ENCODE assay signal across 23 cellular contexts in the genomic region with DNA sequence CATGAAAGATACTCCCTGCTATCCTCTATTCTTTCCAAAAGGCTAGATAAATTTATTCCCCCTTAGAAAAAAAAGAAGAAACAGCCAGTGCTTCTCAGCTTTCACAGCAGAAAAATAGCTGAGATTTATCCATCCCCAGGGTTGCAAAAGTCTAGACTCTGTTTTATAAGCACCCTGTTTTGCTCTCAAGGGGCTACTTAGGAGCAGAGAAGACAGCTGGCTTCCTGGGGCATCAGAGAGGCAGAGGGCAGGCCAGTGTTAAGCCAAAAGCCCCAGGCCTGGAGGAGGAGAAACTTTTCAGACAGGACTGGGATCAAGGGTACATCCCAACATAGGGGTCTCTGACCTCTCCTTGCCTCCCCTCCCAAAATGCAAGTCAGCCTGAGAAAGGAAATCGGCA. TPM values are rescaled to one million over a fixed set of nuclear protein-coding genes. Genes with fewer than 3 reads are reported as not detected.
DNase-seq lines count a peak whose midpoint lies in the region; ATAC-seq and TF ChIP-seq lines count a peak whose summit lies in the region.
"Had no signal": no experiment of that assay in that cellular context is flagged by ENCODE, and none has a peak within 500 bp of the region (broad histone marks: within the 10 kb centered on the region; RNA-seq: fewer than 3 reads in every experiment).

No MANE protein-coding gene starts in this region.

- H3K79me2 ChIP-seq in PC-3 (ENCODE audit: low read length): peaks cover 94% of the 10 kb centered on the region

- peaks cover 73% of the 10 kb centered on the region for H3K4me1 ChIP-seq in PC-3 (ENCODE audit: insufficient read depth, low read length)
- H3K4me1 ChIP-seq in esophagus squamous epithelium: peaks cover 36 to 100% (median 74%) of the 10 kb centered on the region in 3 donors
- peaks cover 63% of the 10 kb centered on the region for H3K4me1 ChIP-seq in skeletal muscle satellite cell (ENCODE audit: control insufficient read depth, insufficient read depth, low read length)

- CTCF ChIA-PET in PC-3 (lab: Charles Lee): no interaction called here

- ATAC-seq in PC-3: no peak
- no peak for ATAC-seq in GM21576 (IDR thresholded peaks at IDR 0.05; ENCODE audit: unreplicated experiment)
- no peak for ATAC-seq in GM18873 (IDR thresholded peaks at IDR 0.05; ENCODE audit: low FRiP score, unreplicated experiment)
- ATAC-seq: activated CD8-positive, alpha-beta T cell treated with anti-CD3 and anti-CD28 coated beads, Interleukin-2, amount 10 ng/mL, durations not matched to agents 7 days and 5 days; HCT116; natural killer cell; Right ventricle myocardium inferior; T-helper 17 cell; WTC11 had no signal

- BruUV-seq in PC-3 (replicated peaks; lab: Mats Ljungman, UMichigan): no TSS peak

- intact Hi-C loops in PC-3 (cut with micrococcal nuclease): no loop called here
- intact Hi-C loops in esophagus squamous epithelium (cut with DNase I): no loop called here

- no peaks in the 10 kb centered on the region for H3K9me3 ChIP-seq in PC-3 (ENCODE audit: low read length)
- no peaks in the 10 kb centered on the region for H3K9me3 ChIP-seq in esophagus squamous epithelium
- no peaks in the 10 kb centered on the region for H3K9me3 ChIP-seq in skeletal muscle satellite cell (replicated peaks; ENCODE audit: low read length)
- H3K9me3 ChIP-seq: transverse colon had no signal

- TF ChIP-seq CTCF in PC-3 (conservative IDR thresholded peaks at IDR 0.05; ENCODE audit: low read depth, low read length): no peak
- no peak for TF ChIP-seq CTCF in esophagus squamous epithelium (IDR thresholded peaks at IDR 0.05)

- peaks cover 24% of the 10 kb centered on the region for H3F3A ChIP-seq in PC-3 (ENCODE audit: low read length, unreplicated experiment)

- H3K4me3 ChIP-seq in PC-3 (ENCODE audit: low read length): peak overlapping the region; percentile 82
- H3K4me3 ChIP-seq in esophagus squamous epithelium: peak overlapping the region in 3 of 4 donors; percentile 24 to 39 (median 30)
- no peak overlapping the region for H3K4me3 ChIP-seq in skeletal muscle satellite cell (ENCODE audit: low read length)
- H3K4me3 ChIP-seq: lung, transverse colon had no signal

- H3K9ac ChIP-seq in PC-3 (ENCODE audit: low read length) (peak overlapping the region; percentile 58), skeletal muscle satellite cell (ENCODE audit: low read depth, low read length) (no peak overlapping the region)

- TF ChIP-seq POLR2A in esophagus squamous epithelium (IDR thresholded peaks at IDR 0.05): no peak

- H3K36me3 ChIP-seq in PC-3 (ENCODE audit: low read depth, low read length) (peaks cover 72% of the 10 kb centered on the region), esophagus squamous epithelium (no peaks in the 10 kb centered on the region), skeletal muscle satellite cell (ENCODE audit: insufficient read depth, low read length) (no peaks in the 10 kb centered on the region)
- H3K36me3 ChIP-seq: transverse colon had no signal

- H3K27ac ChIP-seq in PC-3 (ENCODE audit: low read length): peak overlapping the region; percentile 95
- peak overlapping the region in 2 of 4 donors; percentile 88 to 90 for H3K27ac ChIP-seq in esophagus squamous epithelium

- DNase-seq in NCI-H2171 treated with DMSO at 0.1 percent for 48 hours (lab: John Stamatoyannopoulos, UW) (peak; percentile 55), NCI-H2171 (lab: John Stamatoyannopoulos, UW) (no peak), PC-3 (no peak), esophagus squamous epithelium (lab: John Stamatoyannopoulos, UW) (no peak), glomerular visceral epithelial cell (ENCODE audit: extremely low spot score) (no peak)
- DNase-seq: activated CD8-positive, alpha-beta T cell treated with anti-CD3 and anti-CD28 coated beads, Interleukin-2, amount 10 ng/mL, durations not matched to agents 7 days and 5 days; CD4-positive, alpha-beta T cell; natural killer cell; NCI-H1417 treated with DMSO at 0.1 percent for 48 hours; NCI-H2227 treated with DMSO at 0.1 percent for 48 hours; NK-92 treated with Interleukin-12 subunit alpha and Interleukin-12 subunit beta, amount 100 ng/mL, for 24 hours; stimulated activated naive CD4-positive, alpha-beta T cell; T-helper 17 cell; transverse colon had no signal

- peaks cover 73% of the 10 kb centered on the region for H4K20me1 ChIP-seq in PC-3 (ENCODE audit: low read length)

- 50 to 92% methylated on average over 1 of the region's 1 CpG for WGBS in esophagus squamous epithelium, 2 donors

- H3K4me2 ChIP-seq in PC-3 (ENCODE audit: low read length) (peak overlapping the region; percentile 97), skeletal muscle satellite cell (ENCODE audit: low read length) (peak overlapping the region; percentile 5)

- no peaks in the 10 kb centered on the region for H3K9me2 ChIP-seq in PC-3 (replicated peaks; ENCODE audit: low read length)

- POLR2A ChIA-PET in PC-3 (lab: Charles Lee; ENCODE audit: unreplicated experiment): no interaction called here

- no peak overlapping the region for H2AFZ ChIP-seq in PC-3 (ENCODE audit: low read length)

- H3K27me3 ChIP-seq in PC-3 (ENCODE audit: low read length) (no peaks in the 10 kb centered on the region), esophagus squamous epithelium (no peaks in the 10 kb centered on the region), skeletal muscle satellite cell (ENCODE audit: control insufficient read depth, insufficient read depth, low read length) (no peaks in the 10 kb centered on the region)
- H3K27me3 ChIP-seq: transverse colon had no signal

RNA-seq across cellular contexts. Expression of a gene that starts 3.9 kb away (rescaled TPM):
- 473 and 650 TPM in 2 replicates for total RNA-seq in PC-3 (2014; rRNA removed)
- total RNA-seq in esophagus squamous epithelium: 100 to 1,000 TPM in 3 of 4 donors, 10 to 100 TPM in 1; 65.4 to 121 (median 113) TPM
- 8.1 and 9.0 TPM in 2 replicates for total RNA-seq in skeletal muscle satellite cell (2012; rRNA removed)

RNA-seq across cellular contexts. Expression of a gene that starts 26.8 kb away (rescaled TPM):
- total RNA-seq in PC-3 (2014; rRNA removed): 620 and 723 TPM in 2 replicates
- total RNA-seq in esophagus squamous epithelium: 10 to 100 TPM in 1 of 4 donors, 1 to 10 TPM in 3; 6.7 to 25.2 (median 7.1) TPM
- 15.3 and 17.2 TPM in 2 replicates for total RNA-seq in skeletal muscle satellite cell (2012; rRNA removed)
- total RNA-seq: A172; activated CD8-positive, alpha-beta T cell treated with anti-CD3 and anti-CD28 coated beads, Interleukin-2, amount 10 ng/mL, durations not matched to agents 7 days and 5 days had no signal

RNA-seq across cellular contexts. Expression of a gene that starts 56.3 kb away (rescaled TPM):
- total RNA-seq in PC-3 (2014; rRNA removed) (not detected in 2 replicates), esophagus squamous epithelium (1 to 10 TPM in 3 of 4 donors, not detected in 1; 1.5 to 5.9 (median 4.0) TPM)
- 3.8 and 40.0 TPM in 2 replicates for total RNA-seq in skeletal muscle satellite cell (2012; rRNA removed)
- total RNA-seq: activated CD8-positive, alpha-beta T cell treated with anti-CD3 and anti-CD28 coated beads, Interleukin-2, amount 10 ng/mL, durations not matched to agents 7 days and 5 days; Daoy; natural killer cell; WTC11 had no signal

Comparison
In these comparisons a context has a peak if more than half of its experiments do, and no peak if none do; other contexts are left out.
1. RNA of a gene that starts 26.8 kb away (total RNA-seq): 620 to 723 TPM in PC-3; 6.7 to 25.2 TPM in esophagus squamous epithelium; every median in the first group is over 10 times any median in the second.